ENCODE assay signal across 1 cellular context in genomic region chr15:90860942-90861675, GRCh38.
TF ChIP-seq lines count a peak whose summit lies in the region.

No MANE protein-coding gene starts in this region.

TF ChIP-seq in HepG2, 621 proteins besides CTCF, POLR2A, EP300 and RAD21 (continued from another document and continues in another):
- TF ChIP-seq PRMT3 (CRISPR knock-in tag; IDR thresholded peaks at IDR 0.05; ENCODE audit: borderline replicate concordance, low read depth) = no peak
- no peak for TF ChIP-seq ZNF280D (CRISPR knock-in tag; IDR thresholded peaks at IDR 0.05)
- TF ChIP-seq ZNF281 (CRISPR knock-in tag; IDR thresholded peaks at IDR 0.05; ENCODE audit: borderline replicate concordance) = peak; percentile 45; the same call in 1 of the 2 replicates
- no peak for TF ChIP-seq PLSCR1 (CRISPR knock-in tag; IDR thresholded peaks at IDR 0.05; ENCODE audit: borderline replicate concordance)
- no peak for TF ChIP-seq TOE1 (CRISPR knock-in tag; IDR thresholded peaks at IDR 0.05)
- no peak for TF ChIP-seq SAFB2 (CRISPR knock-in tag; IDR thresholded peaks at IDR 0.05; ENCODE audit: borderline replicate concordance, low read depth)
- no peak for TF ChIP-seq ZNF782 (CRISPR knock-in tag; IDR thresholded peaks at IDR 0.05; ENCODE audit: borderline replicate concordance)
- no peak for TF ChIP-seq KLF9 (CRISPR knock-in tag; IDR thresholded peaks at IDR 0.05; ENCODE audit: low read depth)
- no peak for TF ChIP-seq ZNF674 (CRISPR knock-in tag; IDR thresholded peaks at IDR 0.05; ENCODE audit: low read depth)
- peak in 1 of 2 experiments; percentile 82; a peak in 2 of 4 replicates for TF ChIP-seq KLF16 (CRISPR knock-in tag; IDR thresholded peaks at IDR 0.05)
- TF ChIP-seq ARNT (IDR thresholded peaks at IDR 0.05) = no peak
- peak; percentile 69 for TF ChIP-seq HIC2 (CRISPR knock-in tag; IDR thresholded peaks at IDR 0.05; ENCODE audit: low read depth)
- TF ChIP-seq KDM4B (CRISPR knock-in tag; IDR thresholded peaks at IDR 0.05) = no peak
- 0 out of 2 replicates have a peak, but pooled peaks have one; percentile 28 for TF ChIP-seq ZNF335 (CRISPR knock-in tag; IDR thresholded peaks at IDR 0.05)
- TF ChIP-seq ZNF784 (CRISPR knock-in tag; IDR thresholded peaks at IDR 0.05; ENCODE audit: borderline replicate concordance) = no peak
- no peak for TF ChIP-seq MBNL3 (CRISPR knock-in tag; conservative IDR thresholded peaks at IDR 0.05)
- peak in 1 of 2 experiments; percentile 99; a peak in 2 of 4 replicates for TF ChIP-seq ATF4 (CRISPR knock-in tag; IDR thresholded peaks at IDR 0.05)
- no peak for TF ChIP-seq ZSCAN30 (CRISPR knock-in tag; IDR thresholded peaks at IDR 0.05)
- no peak for TF ChIP-seq ZNF549 (CRISPR knock-in tag; IDR thresholded peaks at IDR 0.05)
- peak; percentile 39; the same call in 1 of the 2 replicates for TF ChIP-seq ZMYM3 (CRISPR knock-in tag; IDR thresholded peaks at IDR 0.05)
- TF ChIP-seq POLR2AphosphoS5 (IDR thresholded peaks at IDR 0.05; ENCODE audit: low read depth, low read length) = no peak
- TF ChIP-seq CBX2 (IDR thresholded peaks at IDR 0.05; ENCODE audit: low read depth, low read length) = no peak
- TF ChIP-seq CBX2 (CRISPR knock-in tag; IDR thresholded peaks at IDR 0.05; ENCODE audit: low read depth) = no peak
- no peak for TF ChIP-seq REL (CRISPR knock-in tag; conservative IDR thresholded peaks at IDR 0.05)
- TF ChIP-seq ETS1 (CRISPR knock-in tag; IDR thresholded peaks at IDR 0.05) = 0 out of 2 replicates have a peak, but pooled peaks have one; percentile 30
- no peak for TF ChIP-seq GZF1 (CRISPR knock-in tag; IDR thresholded peaks at IDR 0.05)
- peak; percentile 59; the same call in 1 of the 2 replicates for TF ChIP-seq SP5 (CRISPR knock-in tag; IDR thresholded peaks at IDR 0.05; ENCODE audit: borderline replicate concordance, low read depth)
- TF ChIP-seq KAT2B (IDR thresholded peaks at IDR 0.05; ENCODE audit: borderline replicate concordance, low read depth, low read length) = no peak
- peak; percentile 83 for TF ChIP-seq HHEX (CRISPR knock-in tag; IDR thresholded peaks at IDR 0.05)
- TF ChIP-seq MAF1 (CRISPR knock-in tag; IDR thresholded peaks at IDR 0.05; ENCODE audit: borderline replicate concordance) = no peak
- peak; percentile 19; the same call in 1 of the 2 replicates for TF ChIP-seq SMC3 (IDR thresholded peaks at IDR 0.05; ENCODE audit: low read length)
- no peak for TF ChIP-seq ZBTB2 (CRISPR knock-in tag; IDR thresholded peaks at IDR 0.05; ENCODE audit: low read depth)
- no peak for TF ChIP-seq ZNF256 (CRISPR knock-in tag; conservative IDR thresholded peaks at IDR 0.05)
- peak; percentile 45; the same call in 1 of the 2 replicates for TF ChIP-seq ZFX (CRISPR knock-in tag; IDR thresholded peaks at IDR 0.05; ENCODE audit: low read depth)
- TF ChIP-seq ZNF431 (CRISPR knock-in tag; IDR thresholded peaks at IDR 0.05; ENCODE audit: borderline replicate concordance, low read depth) = no peak
- no peak for TF ChIP-seq ZNF10 (CRISPR knock-in tag; IDR thresholded peaks at IDR 0.05; ENCODE audit: borderline replicate concordance, low read depth)
- peak; percentile 71; the same call in 1 of the 2 replicates for TF ChIP-seq FOSL1 (CRISPR knock-in tag; IDR thresholded peaks at IDR 0.05; ENCODE audit: borderline replicate concordance)
- no peak for TF ChIP-seq SNAPC4 (CRISPR knock-in tag; IDR thresholded peaks at IDR 0.05)
- no peak for TF ChIP-seq MTF1 (CRISPR knock-in tag; IDR thresholded peaks at IDR 0.05)
- peak; percentile 97 for TF ChIP-seq RARA (CRISPR knock-in tag; IDR thresholded peaks at IDR 0.05)
- no peak for TF ChIP-seq ZNF512 (CRISPR knock-in tag; IDR thresholded peaks at IDR 0.05)
- TF ChIP-seq ZNF460 (CRISPR knock-in tag; IDR thresholded peaks at IDR 0.05; ENCODE audit: borderline replicate concordance) = no peak
- TF ChIP-seq NFATC3 (CRISPR knock-in tag; IDR thresholded peaks at IDR 0.05) = no peak
